Comparison of ENCODE assay signal across 18 cellular contexts in the genomic region with DNA sequence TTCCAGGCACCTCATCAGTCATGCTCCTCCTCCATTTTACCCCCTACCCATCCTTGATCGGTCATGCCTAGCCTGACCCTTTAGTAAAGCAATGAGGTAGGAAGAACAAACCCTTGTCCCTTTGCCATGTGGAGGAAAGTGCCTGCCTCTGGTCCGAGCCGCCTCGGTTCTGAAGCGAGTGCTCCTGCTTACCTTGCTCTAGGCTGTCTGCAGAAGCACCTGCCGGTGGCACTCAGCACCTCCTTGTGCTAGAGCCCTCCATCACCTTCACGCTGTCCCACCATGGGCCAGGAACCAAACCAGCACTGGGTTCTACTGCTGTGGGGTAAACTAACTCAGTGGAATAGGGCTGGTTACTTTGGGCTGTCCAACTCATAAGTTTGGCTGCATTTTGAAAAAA.
"Had no signal": no experiment of that assay in that cellular context is flagged by ENCODE, and none has a peak within 500 bp of the region (broad histone marks: within the 10 kb centered on the region; RNA-seq: fewer than 3 reads in every experiment).

No MANE protein-coding gene starts in this region.

- H3K27me3 Mint-ChIP-seq: dendritic cell treated with granulocyte-macrophage colony-stimulating factor and Interleukin-4, amounts not matched to agents 40 ng/mL and 50 ng/mL, for 4 days; effector memory CD8-positive, alpha-beta T cell; naive thymus-derived CD4-positive, alpha-beta T cell had no signal

- ATAC-seq: effector memory CD8-positive, alpha-beta T cell; foreskin keratinocyte; left cardiac atrium; left lung; left ventricle myocardium superior; lower lobe of right lung; naive thymus-derived CD4-positive, alpha-beta T cell had no signal

- H3K27ac Mint-ChIP-seq: dendritic cell treated with granulocyte-macrophage colony-stimulating factor and Interleukin-4, amounts not matched to agents 40 ng/mL and 50 ng/mL, for 4 days; effector memory CD8-positive, alpha-beta T cell; endodermal cell had no signal

- H3K9me3 Mint-ChIP-seq: dendritic cell treated with granulocyte-macrophage colony-stimulating factor and Interleukin-4, amounts not matched to agents 40 ng/mL and 50 ng/mL, for 4 days; effector memory CD8-positive, alpha-beta T cell; endodermal cell had no signal

- DNase-seq: colonic mucosa; cortex of kidney; effector CD8-positive, alpha-beta T cell; effector memory CD8-positive, alpha-beta T cell; endodermal cell; foreskin keratinocyte; glutamatergic neuron; head of caudate nucleus; heart right ventricle; hippocampal formation; left cardiac atrium; left lung; left ventricle myocardium superior; lower lobe of right lung; mesendoderm; midbrain; naive thymus-derived CD4-positive, alpha-beta T cell had no signal

- H3K4me3 Mint-ChIP-seq: dendritic cell treated with granulocyte-macrophage colony-stimulating factor and Interleukin-4, amounts not matched to agents 40 ng/mL and 50 ng/mL, for 4 days; effector memory CD8-positive, alpha-beta T cell; endodermal cell; naive thymus-derived CD4-positive, alpha-beta T cell had no signal

- H3K4me1 Mint-ChIP-seq: endodermal cell; naive thymus-derived CD4-positive, alpha-beta T cell had no signal
